Comparison of ENCODE assay signal across 11 cellular contexts in the genomic region with DNA sequence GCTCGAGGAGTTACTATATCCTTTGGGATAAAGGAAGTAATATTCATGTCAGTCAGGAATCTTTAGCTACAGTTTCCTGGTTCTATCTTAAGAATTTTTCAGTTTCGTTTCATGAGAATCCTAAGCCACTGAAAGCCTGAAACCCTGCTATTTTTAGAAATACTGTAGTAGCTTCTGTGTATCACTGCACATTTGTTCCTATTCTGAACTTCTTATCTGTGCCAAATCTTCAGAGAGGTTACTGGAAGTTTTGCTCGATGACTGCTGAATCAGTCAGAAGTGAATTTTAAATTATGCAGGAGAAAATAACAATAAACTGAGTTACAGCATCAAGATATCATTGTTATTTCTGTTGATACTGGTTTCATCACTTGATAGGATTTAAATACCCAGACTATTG.
DNase-seq lines count a peak whose midpoint lies in the region; ATAC-seq lines count a peak whose summit lies in the region.
"Had no signal": no experiment of that assay in that cellular context is flagged by ENCODE, and none has a peak within 500 bp of the region (broad histone marks: within the 10 kb centered on the region; RNA-seq: fewer than 3 reads in every experiment).

No MANE protein-coding gene starts in this region.

- H3K4me1 Mint-ChIP-seq in stimulated activated naive B cell treated with anti-CD40 and anti-IgM and Interleukin-4, amounts not matched to agents 10 μg/mL and 1 μg/mL and 100 μg/mL, for 72 hours, result peaks cover 0 to 4% of the 10 kb centered on the region in 2 donors

- no peak overlapping the region for H3K4me3 Mint-ChIP-seq in stimulated activated naive B cell treated with anti-CD40 and anti-IgM and Interleukin-4, amounts not matched to agents 10 μg/mL and 1 μg/mL and 100 μg/mL, for 72 hours
- H3K4me3 Mint-ChIP-seq: activated CD4-positive, alpha-beta T cell treated with anti-CD3 and anti-CD28 coated beads for 36 hours had no signal

- H3K27me3 Mint-ChIP-seq in stimulated activated naive B cell treated with anti-CD40 and anti-IgM and Interleukin-4, amounts not matched to agents 10 μg/mL and 1 μg/mL and 100 μg/mL, for 72 hours, result peaks cover 0 to 6% of the 10 kb centered on the region in 2 donors

- no peaks in the 10 kb centered on the region for H3K36me3 ChIP-seq in SJSA1
- H3K36me3 ChIP-seq: right lobe of liver had no signal

- ATAC-seq in HG02623 (IDR thresholded peaks at IDR 0.05; ENCODE audit: unreplicated experiment), result peak; percentile 54
- no peak for ATAC-seq in stimulated activated naive B cell treated with anti-CD40 and anti-IgM and Interleukin-4, amounts not matched to agents 10 μg/mL and 1 μg/mL and 100 μg/mL, for 72 hours (replicated peaks)
- ATAC-seq: activated CD4-positive, alpha-beta T cell treated with anti-CD3 and anti-CD28 coated beads for 36 hours had no signal

- DNase-seq in GM04503 (ENCODE audit: low read depth), result peak; percentile 60
- DNase-seq in SJSA1 (ENCODE audit: low read depth in 1 of 2, low spot score in 2 of 2), result peak in 1 of 2 experiments; percentile 34
- DNase-seq in kidney tubule cell (ENCODE audit: low spot score), result peak; percentile 18
- no peak for DNase-seq in COLO829 (ENCODE audit: low spot score)
- no peak for DNase-seq in stimulated activated naive B cell treated with anti-CD40 and anti-IgM and Interleukin-4, amounts not matched to agents 10 μg/mL and 1 μg/mL and 100 μg/mL, for 72 hours
- DNase-seq in activated CD8-positive, alpha-beta memory T cell treated with anti-CD3 and anti-CD28 coated beads for 24 hours, result no peak
- no peak for DNase-seq in NCI-H1048 (lab: John Stamatoyannopoulos, UW)
- DNase-seq: activated CD4-positive, alpha-beta T cell treated with anti-CD3 and anti-CD28 coated beads for 36 hours; KBM-7; right lobe of liver had no signal

- no peaks in the 10 kb centered on the region; the same call in 1 of the 2 replicates for H3K9me3 ChIP-seq in SJSA1 (replicated peaks)
- H3K9me3 ChIP-seq: right lobe of liver had no signal

- H3K9me3 Mint-ChIP-seq in stimulated activated naive B cell treated with anti-CD40 and anti-IgM and Interleukin-4, amounts not matched to agents 10 μg/mL and 1 μg/mL and 100 μg/mL, for 72 hours, result no peaks in the 10 kb centered on the region

- no peaks in the 10 kb centered on the region for H3K27me3 ChIP-seq in SJSA1 (replicated peaks)
- H3K27me3 ChIP-seq: right lobe of liver had no signal

- peak overlapping the region; percentile 40 for H3K27ac ChIP-seq in SJSA1
- H3K27ac ChIP-seq: right lobe of liver had no signal

- peaks cover 24% of the 10 kb centered on the region for H3K4me1 ChIP-seq in SJSA1 (replicated peaks)
- H3K4me1 ChIP-seq: right lobe of liver had no signal

- H3K27ac Mint-ChIP-seq in stimulated activated naive B cell treated with anti-CD40 and anti-IgM and Interleukin-4, amounts not matched to agents 10 μg/mL and 1 μg/mL and 100 μg/mL, for 72 hours, result no peak overlapping the region
- H3K27ac Mint-ChIP-seq: activated CD4-positive, alpha-beta T cell treated with anti-CD3 and anti-CD28 coated beads for 36 hours had no signal

- no peaks in the 10 kb centered on the region for H3K36me3 Mint-ChIP-seq in stimulated activated naive B cell treated with anti-CD40 and anti-IgM and Interleukin-4, amounts not matched to agents 10 μg/mL and 1 μg/mL and 100 μg/mL, for 72 hours

- peak overlapping the region; percentile 9; the same call in 1 of the 2 replicates for H3K4me3 ChIP-seq in SJSA1
- H3K4me3 ChIP-seq: right lobe of liver had no signal

Comparison
In these comparisons a context has a peak if more than half of its experiments do, and no peak if none do; other contexts are left out.
1. DNase-seq: peak in GM04503 (single experiment) and kidney tubule cell (single experiment); none in COLO829 (single experiment), stimulated activated naive B cell treated with anti-CD40 and anti-IgM and Interleukin-4, amounts not matched to agents 10 μg/mL and 1 μg/mL and 100 μg/mL, for 72 hours (single experiment), activated CD8-positive, alpha-beta memory T cell treated with anti-CD3 and anti-CD28 coated beads for 24 hours (single experiment) and NCI-H1048 (single experiment).